8 cellular contexts compared by ENCODE assay signal in genomic region chr4:54386693-54387092, GRCh38.
"Had no signal": no experiment of that assay in that cellular context is flagged by ENCODE, and none has a peak within 500 bp of the region (broad histone marks: within the 10 kb centered on the region; RNA-seq: fewer than 3 reads in every experiment).

No MANE protein-coding gene starts in this region.

- FAIRE-seq: G401.6, GM12878, GM12891, GM12892, GM18507, GM19239 had no signal

- H3K4me3 ChIP-seq: GM12878 had no signal

- DNase-seq: GDM1, GF-D8 had no signal

- ATAC-seq: GM12878 had no signal
